In the genomic region with DNA sequence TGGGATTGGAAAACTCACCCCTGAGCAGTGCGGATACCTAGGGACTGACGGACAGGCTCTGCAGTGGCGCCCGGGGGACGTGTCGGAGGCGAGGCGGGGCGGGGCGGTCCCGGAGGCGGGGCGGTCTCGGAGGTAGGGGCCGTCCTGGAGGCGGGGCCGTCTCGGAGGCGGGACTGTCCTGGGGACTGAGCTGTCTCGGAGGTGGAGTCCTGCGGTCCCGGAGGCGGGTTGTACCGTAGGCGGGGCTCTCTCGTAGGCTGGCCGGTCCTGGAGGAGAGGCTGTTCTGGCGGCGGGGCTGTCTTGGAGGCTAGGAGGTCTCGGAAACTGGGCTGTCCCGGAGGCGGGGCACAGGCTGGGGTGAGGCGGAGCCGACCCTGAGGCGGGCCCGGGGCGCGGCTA, we compare ENCODE assay signal across 8 cellular contexts.
DNase-seq lines count a peak whose midpoint lies in the region; ATAC-seq and TF ChIP-seq lines count a peak whose summit lies in the region.
"Not testable (repeated sequence)": the region's sequence is repeated elsewhere in the genome, so short reads cannot be mapped to it uniquely, and the experiment has no call there.

No MANE protein-coding gene starts in this region.

- H3K9me3 ChIP-seq in right atrium auricular region; skeletal muscle tissue (ENCODE audit: control insufficient read depth in 3 of 3, low read length in 3 of 3): not testable (repeated sequence)

- H3K4me3 ChIP-seq in right atrium auricular region = peak overlapping the region; percentile 39 to 40
- peak overlapping the region in 2 of 3 donors; percentile 55 to 60 for H3K4me3 ChIP-seq in skeletal muscle tissue (ENCODE audit: low read length in 3 of 3)

- TF ChIP-seq CTCF in right atrium auricular region (IDR thresholded peaks at IDR 0.05) = not testable (repeated sequence)

- peak; percentile 80 for ATAC-seq in GM18867 (IDR thresholded peaks at IDR 0.05; ENCODE audit: unreplicated experiment)
- ATAC-seq in HG02943 (IDR thresholded peaks at IDR 0.05; ENCODE audit: low read depth, unreplicated experiment) = peak; percentile 85

- H3K9ac ChIP-seq in skeletal muscle tissue (ENCODE audit: low read depth in 1 of 3, low read length in 3 of 3) = peak overlapping the region in 2 of 3 donors; percentile 43 to 54

- H3K27me3 ChIP-seq in right atrium auricular region; skeletal muscle tissue (ENCODE audit: control insufficient read depth in 3 of 3, insufficient read depth in 3 of 3, low read length in 3 of 3): not testable (repeated sequence)

- H3K4me1 ChIP-seq in right atrium auricular region; skeletal muscle tissue (ENCODE audit: control insufficient read depth in 3 of 3, insufficient read depth in 3 of 3, low read length in 3 of 3): not testable (repeated sequence)

- peak; percentile 2 for DNase-seq in NCI-H2107 (lab: John Stamatoyannopoulos, UW)
- DNase-seq in UCSD-AML1 (lab: John Stamatoyannopoulos, UW; ENCODE audit: unreplicated experiment) = peak; percentile 82
- DNase-seq in activated naive CD8-positive, alpha-beta T cell treated with anti-CD3 and anti-CD28 coated beads, Interleukin-2, amount 50 U/mL, for 16 hours (ENCODE audit: low read depth, low spot score) = peak; percentile 89
- peak; percentile 93 for DNase-seq in right atrium auricular region (ENCODE audit: low spot score)
- peak; percentile 97 for DNase-seq in ureter (ENCODE audit: low spot score)

- H3K27ac ChIP-seq in right atrium auricular region; skeletal muscle tissue (ENCODE audit: low read depth, low read length): not testable (repeated sequence)

- H3K36me3 ChIP-seq in right atrium auricular region; skeletal muscle tissue (ENCODE audit: control insufficient read depth in 3 of 3, insufficient read depth in 3 of 3, low read length in 3 of 3): not testable (repeated sequence)

Comparison
In these comparisons a context has a peak if more than half of its experiments do, and no peak if none do; other contexts are left out.
1. DNase-seq: peak in every context shown above with its lines; median percentile 97 in ureter; 93 in right atrium auricular region; 89 in activated naive CD8-positive, alpha-beta T cell treated with anti-CD3 and anti-CD28 coated beads, Interleukin-2, amount 50 U/mL, for 16 hours; 82 in UCSD-AML1; 2 in NCI-H2107.